29 cellular contexts compared by ENCODE assay signal in the genomic region with DNA sequence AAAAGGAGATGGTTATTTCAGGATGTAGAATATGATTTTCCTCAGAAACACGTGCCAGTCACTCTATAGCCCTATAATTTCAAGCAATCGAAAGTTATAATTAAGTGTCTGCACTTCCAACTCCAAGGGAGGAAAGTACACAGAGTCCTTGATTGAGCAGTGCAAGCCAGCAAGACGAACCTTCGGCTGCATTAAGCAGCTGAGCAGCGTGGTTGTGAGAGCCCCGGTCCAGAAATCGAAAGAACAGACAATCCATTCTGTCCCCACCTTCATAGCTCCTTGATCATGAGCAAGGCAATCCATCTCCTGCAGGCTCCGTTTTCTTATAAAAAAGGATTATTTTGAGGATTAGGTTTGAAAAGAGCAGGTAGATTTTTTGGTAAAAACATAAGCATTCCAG.
"Had no signal": no experiment of that assay in that cellular context is flagged by ENCODE, and none has a peak within 500 bp of the region (broad histone marks: within the 10 kb centered on the region; RNA-seq: fewer than 3 reads in every experiment).

No MANE protein-coding gene starts in this region.

- H3K4me2 ChIP-seq: neural progenitor cell had no signal

- FAIRE-seq: urothelium cell line had no signal

- DNase-seq: immature natural killer cell; islet precursor cell; left ventricle myocardium inferior; mesendoderm; naive thymus-derived CD8-positive, alpha-beta T cell; nephron progenitor cell; occipital lobe; ovary; right cardiac atrium; stimulated activated CD4-positive, alpha-beta T cell treated with anti-CD3 and anti-CD28 coated beads, Interleukin-12 subunit alpha, Interleukin-12 subunit beta, amount 100 ng/mL, for 4 hours; stimulated activated CD4-positive, alpha-beta T cell treated with anti-CD3 and anti-CD28 coated beads, Interleukin-15, amount 100 ng/mL, for 24 hours; stimulated activated CD4-positive, alpha-beta T cell treated with anti-CD3 and anti-CD28 coated beads, Interleukin-2, amount 100 ng/mL, for 24 hours; stimulated activated CD4-positive, alpha-beta T cell treated with anti-CD3 and anti-CD28 coated beads, Interleukin-4, amount 100 ng/mL, for 1 hour; stimulated activated naive B cell treated with anti-CD40 and anti-IgM and Interleukin-4, amounts not matched to agents 10 μg/mL and 1 μg/mL and 100 μg/mL, for 72 hours; stimulated activated naive CD8-positive, alpha-beta T cell treated with anti-CD3 and anti-CD28 coated beads, Interleukin-15, Interleukin-2, amounts not matched to agents 100 U/mL and 50 U/mL, for 24 hours; stomach; tibial artery; trophoblast cell; upper lobe of right lung had no signal

- H3K27ac ChIP-seq: left ventricle myocardium inferior, neural progenitor cell, neutrophil, ovary, skin epidermis, stomach, suprapubic skin, thoracic aorta, tibial artery, upper lobe of right lung had no signal

- H3K9me3 Mint-ChIP-seq: mesothelial cell of epicardium; naive thymus-derived CD8-positive, alpha-beta T cell; stimulated activated naive B cell treated with anti-CD40 and anti-IgM and Interleukin-4, amounts not matched to agents 10 μg/mL and 1 μg/mL and 100 μg/mL, for 72 hours had no signal

- H3K9ac ChIP-seq: neural progenitor cell had no signal

- H2AFZ ChIP-seq: neural progenitor cell had no signal

- H3K9me3 ChIP-seq: left ventricle myocardium inferior, neutrophil, ovary, stomach, suprapubic skin, thoracic aorta, tibial artery, upper lobe of right lung had no signal

- H3K4me1 Mint-ChIP-seq: immature natural killer cell had no signal

- H3K36me3 ChIP-seq: left ventricle myocardium inferior, neural progenitor cell, neutrophil, ovary, stomach, suprapubic skin, thoracic aorta, tibial artery, upper lobe of right lung had no signal

- ATAC-seq: naive thymus-derived CD8-positive, alpha-beta T cell; right cardiac atrium; sciatic nerve; stimulated activated naive B cell treated with anti-CD40 and anti-IgM and Interleukin-4, amounts not matched to agents 10 μg/mL and 1 μg/mL and 100 μg/mL, for 72 hours; stimulated activated naive CD8-positive, alpha-beta T cell treated with anti-CD3 and anti-CD28 coated beads, Interleukin-15, Interleukin-2, amounts not matched to agents 100 U/mL and 50 U/mL, for 24 hours had no signal

- H3K4me3 Mint-ChIP-seq: immature natural killer cell; mesothelial cell of epicardium; naive thymus-derived CD8-positive, alpha-beta T cell; nephron progenitor cell; neural progenitor cell; stimulated activated naive B cell treated with anti-CD40 and anti-IgM and Interleukin-4, amounts not matched to agents 10 μg/mL and 1 μg/mL and 100 μg/mL, for 72 hours had no signal

- H3K27me3 ChIP-seq: neural progenitor cell, neutrophil, ovary, stomach, tibial artery, upper lobe of right lung had no signal

- H3K4me3 ChIP-seq: left ventricle myocardium inferior, lung, neural progenitor cell, ovary, skin epidermis, stomach, suprapubic skin, thoracic aorta, tibial artery, upper lobe of right lung had no signal

- H3K27ac Mint-ChIP-seq: immature natural killer cell; mesothelial cell of epicardium; naive thymus-derived CD8-positive, alpha-beta T cell; nephron progenitor cell; neural progenitor cell; progenitor cell of endocrine pancreas; stimulated activated naive B cell treated with anti-CD40 and anti-IgM and Interleukin-4, amounts not matched to agents 10 μg/mL and 1 μg/mL and 100 μg/mL, for 72 hours had no signal

- H3K36me3 Mint-ChIP-seq: immature natural killer cell; mesothelial cell of epicardium; naive thymus-derived CD8-positive, alpha-beta T cell; neural progenitor cell; stimulated activated naive B cell treated with anti-CD40 and anti-IgM and Interleukin-4, amounts not matched to agents 10 μg/mL and 1 μg/mL and 100 μg/mL, for 72 hours had no signal

- H3K4me1 ChIP-seq: left ventricle myocardium inferior, neural progenitor cell, stomach, suprapubic skin, tibial artery, upper lobe of right lung had no signal
